ENCODE assay signal across 16 cellular contexts in the genomic region with DNA sequence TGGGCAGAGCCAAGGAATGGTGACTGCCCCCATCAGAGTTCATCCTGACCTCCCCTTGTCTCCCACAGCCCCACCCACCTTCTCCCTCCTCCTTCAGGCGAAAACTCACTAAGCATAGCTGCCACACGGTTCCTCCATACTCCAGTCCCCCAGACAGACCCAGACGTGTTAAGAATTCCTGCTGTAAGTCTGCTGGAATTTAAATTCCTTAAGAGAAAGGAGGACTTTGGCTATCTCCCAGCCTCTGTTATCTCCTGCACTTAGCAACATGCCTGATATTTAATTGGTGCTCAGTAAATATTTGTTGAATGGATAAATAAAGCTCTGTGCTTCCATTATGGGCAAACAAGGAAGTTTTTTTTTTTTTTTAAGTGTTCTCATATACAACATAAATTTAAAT.
DNase-seq lines count a peak whose midpoint lies in the region; ATAC-seq, FAIRE-seq and TF ChIP-seq lines count a peak whose summit lies in the region.
"Had no signal": no experiment of that assay in that cellular context is flagged by ENCODE, and none has a peak within 500 bp of the region (broad histone marks: within the 10 kb centered on the region; RNA-seq: fewer than 3 reads in every experiment).

No MANE protein-coding gene starts in this region.

- peak in 1 of 2 experiments; percentile 78 for DNase-seq in A549 (ENCODE audit: low read depth in 1 of 2, low spot score in 1 of 2)
- DNase-seq in HT-29 (ENCODE audit: low spot score): peak; percentile 61
- DNase-seq in chondrocyte (ENCODE audit: low spot score): no peak
- no peak for DNase-seq in mesothelial cell of epicardium (ENCODE audit: low spot score in 2 of 2, unreplicated experiment in 2 of 2)
- no peak for DNase-seq in substantia nigra (lab: John Stamatoyannopoulos, UW)
- no peak for DNase-seq in dermis blood vessel endothelial cell
- no peak for DNase-seq in occipital lobe (lab: John Stamatoyannopoulos, UW)
- DNase-seq in C1 segment of cervical spinal cord (lab: John Stamatoyannopoulos, UW): no peak
- DNase-seq: activated CD4-positive, alpha-beta T cell treated with anti-CD3 and anti-CD28 coated beads, Interleukin-2, amount 50 U/mL, for 4 hours; activated effector memory CD4-positive, alpha-beta T cell treated with Interleukin-2 at 50 U/mL for 16 hours; BE2C; GF-D8; NCI-H2171; uterus had no signal

- no peak for TF ChIP-seq EP300 in A549 (IDR thresholded peaks at IDR 0.05)

- FAIRE-seq in A549 (lab: Jason Lieb, UNC): no peak
- FAIRE-seq: islet of Langerhans had no signal

- TF ChIP-seq CTCF in A549 (IDR thresholded peaks at IDR 0.05): no peak
- no peak for TF ChIP-seq CTCF in chondrocyte (IDR thresholded peaks at IDR 0.05)
- TF ChIP-seq CTCF in mesothelial cell of epicardium (IDR thresholded peaks at IDR 0.05; ENCODE audit: unreplicated experiment): no peak

- peak; percentile 64 to 87; a peak in 5 of 6 replicates for ATAC-seq in A549

- CTCF ChIA-PET in A549 (lab: Yijun Ruan, JAX): interaction anchor here (0.9 kb wide), 1 partner anchor 8 kb away, joined by 4 read pairs; no protein-coding TSS in a partner anchor

- POLR2A ChIA-PET in A549 (lab: Yijun Ruan, JAX): no interaction called here

- TF ChIP-seq POLR2A in A549 (IDR thresholded peaks at IDR 0.05; ENCODE audit: low read length): no peak

- peaks cover 5% of the 10 kb centered on the region for H3K36me3 Mint-ChIP-seq in chondrocyte (ENCODE audit: low read depth)
- H3K36me3 Mint-ChIP-seq in mesothelial cell of epicardium: peaks cover 16% of the 10 kb centered on the region

- H3K27ac ChIP-seq in A549 (no peak overlapping the region), substantia nigra (ENCODE audit: low read depth, low read length, poor library complexity, severe bottlenecking) (no peak overlapping the region)
- H3K27ac ChIP-seq: uterus had no signal

- H3K4me1 ChIP-seq in A549: peaks cover 13% of the 10 kb centered on the region; the same call in 2 of the 3 replicates
- H3K4me1 ChIP-seq: BE2C, uterus had no signal

- H3K4me3 Mint-ChIP-seq in chondrocyte (ENCODE audit: unreplicated experiment): no peak overlapping the region
- no peak overlapping the region for H3K4me3 Mint-ChIP-seq in mesothelial cell of epicardium
- H3K4me3 Mint-ChIP-seq: neural crest cell had no signal

- no peak overlapping the region for H3K4me3 ChIP-seq in A549
- H3K4me3 ChIP-seq: uterus had no signal

- H3K27ac Mint-ChIP-seq in chondrocyte (ENCODE audit: unreplicated experiment) (peak overlapping the region; percentile 28), mesothelial cell of epicardium (peak overlapping the region; percentile 69)

- H3K4me2 ChIP-seq in A549: peak overlapping the region; percentile 34; the same call in 2 of the 3 replicates

- 34% methylated on average over 3 of the region's 3 CpGs for WGBS in A549 (ENCODE audit: missing lambda C conversion rate)

- peaks cover 16% of the 10 kb centered on the region for H3K4me1 Mint-ChIP-seq in chondrocyte (ENCODE audit: low read depth)
- peaks cover 15% of the 10 kb centered on the region for H3K4me1 Mint-ChIP-seq in mesothelial cell of epicardium

- H3K9me3 ChIP-seq in A549: no peaks in the 10 kb centered on the region
- H3K9me3 ChIP-seq: BE2C, uterus had no signal

- no peaks in the 10 kb centered on the region for H3K9me3 Mint-ChIP-seq in chondrocyte (ENCODE audit: low read depth)
- H3K9me3 Mint-ChIP-seq in mesothelial cell of epicardium: peaks cover 3% of the 10 kb centered on the region
- H3K9me3 Mint-ChIP-seq: neural crest cell had no signal

- TF ChIP-seq RAD21 in A549 (conservative IDR thresholded peaks at IDR 0.05 in 1 of 2, IDR thresholded peaks at IDR 0.05 in 1 of 2): no peak

- no peaks in the 10 kb centered on the region for H3K27me3 Mint-ChIP-seq in chondrocyte (ENCODE audit: low read depth)
- no peaks in the 10 kb centered on the region for H3K27me3 Mint-ChIP-seq in mesothelial cell of epicardium (ENCODE audit: low read depth)

TF ChIP-seq in A549, 52 proteins besides CTCF, POLR2A, EP300 and RAD21:
- no peak for TF ChIP-seq FOSB (CRISPR knock-in tag; IDR thresholded peaks at IDR 0.05)
TF ChIP-seq in A549: peak in this region for 0.
